ENCODE assay signal across 1 cellular context in the genomic region with DNA sequence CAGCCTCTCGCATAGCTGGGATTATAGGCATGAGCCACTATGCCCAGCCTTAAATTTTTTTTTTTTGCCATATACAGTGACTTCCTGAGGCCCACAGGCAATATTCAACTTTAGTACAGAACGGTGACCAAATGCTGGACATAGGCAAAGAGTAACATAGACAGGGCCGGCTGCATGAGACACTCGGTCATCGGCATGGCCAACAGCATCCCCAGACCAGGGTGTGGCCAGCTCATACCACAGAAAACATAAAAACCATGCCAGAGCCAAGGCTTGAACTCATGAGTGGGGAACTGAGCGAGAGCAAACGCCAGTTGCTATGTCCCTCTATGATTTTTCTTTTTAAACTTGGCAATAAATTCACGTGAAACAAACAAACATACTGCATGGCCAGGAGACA.
TF ChIP-seq lines count a peak whose summit lies in the region.

No MANE protein-coding gene starts in this region.

TF ChIP-seq in GM23338, 12 proteins besides CTCF, POLR2A, EP300 and RAD21 (continued from another document):
- TF ChIP-seq REST (IDR thresholded peaks at IDR 0.05; ENCODE audit: unreplicated experiment): no peak
- no peak for TF ChIP-seq NANOG (IDR thresholded peaks at IDR 0.05; ENCODE audit: borderline replicate concordance)
- TF ChIP-seq EZH2phosphoT487 (IDR thresholded peaks at IDR 0.05; ENCODE audit: unreplicated experiment): no peak
- TF ChIP-seq, protein P1, sequence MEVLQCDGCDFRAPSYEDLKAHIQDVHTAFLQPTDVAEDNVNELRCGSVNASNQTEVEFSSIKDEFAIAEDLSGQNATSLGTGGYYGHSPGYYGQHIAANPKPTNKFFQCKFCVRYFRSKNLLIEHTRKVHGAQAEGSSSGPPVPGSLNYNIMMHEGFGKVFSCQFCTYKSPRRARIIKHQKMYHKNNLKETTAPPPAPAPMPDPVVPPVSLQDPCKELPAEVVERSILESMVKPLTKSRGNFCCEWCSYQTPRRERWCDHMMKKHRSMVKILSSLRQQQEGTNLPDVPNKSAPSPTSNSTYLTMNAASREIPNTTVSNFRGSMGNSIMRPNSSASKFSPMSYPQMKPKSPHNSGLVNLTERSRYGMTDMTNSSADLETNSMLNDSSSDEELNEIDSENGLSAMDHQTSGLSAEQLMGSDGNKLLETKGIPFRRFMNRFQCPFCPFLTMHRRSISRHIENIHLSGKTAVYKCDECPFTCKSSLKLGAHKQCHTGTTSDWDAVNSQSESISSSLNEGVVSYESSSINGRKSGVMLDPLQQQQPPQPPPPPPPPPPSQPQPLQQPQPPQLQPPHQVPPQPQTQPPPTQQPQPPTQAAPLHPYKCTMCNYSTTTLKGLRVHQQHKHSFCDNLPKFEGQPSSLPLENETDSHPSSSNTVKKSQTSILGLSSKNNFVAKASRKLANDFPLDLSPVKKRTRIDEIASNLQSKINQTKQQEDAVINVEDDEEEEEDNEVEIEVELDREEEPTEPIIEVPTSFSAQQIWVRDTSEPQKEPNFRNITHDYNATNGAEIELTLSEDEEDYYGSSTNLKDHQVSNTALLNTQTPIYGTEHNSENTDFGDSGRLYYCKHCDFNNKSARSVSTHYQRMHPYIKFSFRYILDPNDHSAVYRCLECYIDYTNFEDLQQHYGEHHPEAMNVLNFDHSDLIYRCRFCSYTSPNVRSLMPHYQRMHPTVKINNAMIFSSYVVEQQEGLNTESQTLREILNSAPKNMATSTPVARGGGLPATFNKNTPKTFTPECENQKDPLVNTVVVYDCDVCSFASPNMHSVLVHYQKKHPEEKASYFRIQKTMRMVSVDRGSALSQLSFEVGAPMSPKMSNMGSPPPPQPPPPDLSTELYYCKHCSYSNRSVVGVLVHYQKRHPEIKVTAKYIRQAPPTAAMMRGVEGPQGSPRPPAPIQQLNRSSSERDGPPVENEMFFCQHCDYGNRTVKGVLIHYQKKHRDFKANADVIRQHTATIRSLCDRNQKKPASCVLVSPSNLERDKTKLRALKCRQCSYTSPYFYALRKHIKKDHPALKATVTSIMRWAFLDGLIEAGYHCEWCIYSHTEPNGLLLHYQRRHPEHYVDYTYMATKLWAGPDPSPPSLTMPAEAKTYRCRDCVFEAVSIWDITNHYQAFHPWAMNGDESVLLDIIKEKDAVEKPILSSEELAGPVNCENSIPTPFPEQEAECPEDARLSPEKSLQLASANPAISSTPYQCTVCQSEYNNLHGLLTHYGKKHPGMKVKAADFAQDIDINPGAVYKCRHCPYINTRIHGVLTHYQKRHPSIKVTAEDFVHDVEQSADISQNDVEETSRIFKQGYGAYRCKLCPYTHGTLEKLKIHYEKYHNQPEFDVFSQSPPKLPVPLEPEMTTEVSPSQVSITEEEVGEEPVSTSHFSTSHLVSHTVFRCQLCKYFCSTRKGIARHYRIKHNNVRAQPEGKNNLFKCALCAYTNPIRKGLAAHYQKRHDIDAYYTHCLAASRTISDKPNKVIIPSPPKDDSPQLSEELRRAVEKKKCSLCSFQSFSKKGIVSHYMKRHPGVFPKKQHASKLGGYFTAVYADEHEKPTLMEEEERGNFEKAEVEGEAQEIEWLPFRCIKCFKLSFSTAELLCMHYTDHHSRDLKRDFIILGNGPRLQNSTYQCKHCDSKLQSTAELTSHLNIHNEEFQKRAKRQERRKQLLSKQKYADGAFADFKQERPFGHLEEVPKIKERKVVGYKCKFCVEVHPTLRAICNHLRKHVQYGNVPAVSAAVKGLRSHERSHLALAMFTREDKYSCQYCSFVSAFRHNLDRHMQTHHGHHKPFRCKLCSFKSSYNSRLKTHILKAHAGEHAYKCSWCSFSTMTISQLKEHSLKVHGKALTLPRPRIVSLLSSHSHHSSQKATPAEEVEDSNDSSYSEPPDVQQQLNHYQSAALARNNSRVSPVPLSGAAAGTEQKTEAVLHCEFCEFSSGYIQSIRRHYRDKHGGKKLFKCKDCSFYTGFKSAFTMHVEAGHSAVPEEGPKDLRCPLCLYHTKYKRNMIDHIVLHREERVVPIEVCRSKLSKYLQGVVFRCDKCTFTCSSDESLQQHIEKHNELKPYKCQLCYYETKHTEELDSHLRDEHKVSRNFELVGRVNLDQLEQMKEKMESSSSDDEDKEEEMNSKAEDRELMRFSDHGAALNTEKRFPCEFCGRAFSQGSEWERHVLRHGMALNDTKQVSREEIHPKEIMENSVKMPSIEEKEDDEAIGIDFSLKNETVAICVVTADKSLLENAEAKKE (CRISPR knock-in tag; IDR thresholded peaks at IDR 0.05): no peak
